ENCODE assay signal across 10 cellular contexts in the genomic region with DNA sequence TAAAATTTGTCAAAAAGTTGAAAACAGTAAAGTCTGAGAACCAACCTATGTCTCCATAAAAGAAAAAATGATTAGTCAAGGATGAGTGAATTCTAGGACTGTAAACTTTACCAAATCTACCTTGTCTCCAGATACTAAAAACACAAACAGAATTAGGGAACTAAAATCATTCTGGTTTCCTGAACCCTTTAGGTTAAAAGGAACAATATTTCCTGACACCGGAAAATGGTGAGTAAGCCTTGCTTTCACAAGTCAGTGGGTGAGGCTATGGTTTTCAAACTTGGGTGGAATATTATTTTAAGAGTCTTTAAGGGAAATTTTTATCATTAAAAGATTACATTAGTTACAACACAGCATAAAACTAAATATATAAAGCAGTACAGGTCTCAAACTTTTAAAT. TPM values are rescaled to one million over a fixed set of nuclear protein-coding genes. Genes with fewer than 3 reads are reported as not detected.
DNase-seq lines count a peak whose midpoint lies in the region; ATAC-seq and TF ChIP-seq lines count a peak whose summit lies in the region.
"Had no signal": no experiment of that assay in that cellular context is flagged by ENCODE, and none has a peak within 500 bp of the region (broad histone marks: within the 10 kb centered on the region; RNA-seq: fewer than 3 reads in every experiment).

No MANE protein-coding gene starts in this region.

- H4K5ac ChIP-seq in IMR-90 (ENCODE audit: low read depth, low read length), result no peak overlapping the region

- no peaks in the 10 kb centered on the region for H3K27me3 Mint-ChIP-seq in activated naive CD8-positive, alpha-beta T cell treated with anti-CD3 and anti-CD28 coated beads, Interleukin-2, amount 50 U/mL, for 24 hours

- no peak overlapping the region for H2BK15ac ChIP-seq in IMR-90 (ENCODE audit: low read depth, low read length)

- H3K4me1 Mint-ChIP-seq in activated naive CD8-positive, alpha-beta T cell treated with anti-CD3 and anti-CD28 coated beads, Interleukin-2, amount 50 U/mL, for 24 hours, result peaks cover 82% of the 10 kb centered on the region

- no peaks in the 10 kb centered on the region for H3K9me1 ChIP-seq in IMR-90 (ENCODE audit: insufficient read depth, low read length)

- no peak overlapping the region for H4K91ac ChIP-seq in IMR-90 (ENCODE audit: insufficient read depth, low read depth, low read length)

- no peak for ATAC-seq in IMR-90 (ENCODE audit: low read depth)
- ATAC-seq in activated naive CD8-positive, alpha-beta T cell treated with anti-CD3 and anti-CD28 coated beads, Interleukin-2, amount 50 U/mL, for 24 hours, result peak; percentile 7
- ATAC-seq in GM19351 (IDR thresholded peaks at IDR 0.05; ENCODE audit: unreplicated experiment), result no peak
- no peak for ATAC-seq in GM18861 (IDR thresholded peaks at IDR 0.05; ENCODE audit: unreplicated experiment)

- no peak overlapping the region for H3K4ac ChIP-seq in IMR-90 (ENCODE audit: low read depth, low read length)

- H4K20me1 ChIP-seq in IMR-90 (ENCODE audit: insufficient read depth, low read length), result no peaks in the 10 kb centered on the region

- POLR2A ChIA-PET in IMR-90 (lab: Charles Lee; ENCODE audit: unreplicated experiment), result no interaction called here

- no peak overlapping the region for H3K27ac ChIP-seq in IMR-90 (ENCODE audit: insufficient read depth, low read length)

- H3K27ac Mint-ChIP-seq in activated naive CD8-positive, alpha-beta T cell treated with anti-CD3 and anti-CD28 coated beads, Interleukin-2, amount 50 U/mL, for 24 hours, result peak overlapping the region; percentile 93

- H3K36me3 ChIP-seq in IMR-90 (ENCODE audit: control insufficient read depth, insufficient read depth, low read length), result peaks cover 2% of the 10 kb centered on the region

- H3K27me3 ChIP-seq in IMR-90 (ENCODE audit: control insufficient read depth, insufficient read depth, low read length) (no peaks in the 10 kb centered on the region), mononuclear cell (ENCODE audit: insufficient read depth, low read length) (no peaks in the 10 kb centered on the region)

- BruUV-seq in IMR-90 (replicated peaks; lab: Mats Ljungman, UMichigan), result no TSS peak

- peak overlapping the region; percentile 36; the same call in 1 of the 2 replicates for H3K4me2 ChIP-seq in IMR-90 (ENCODE audit: low read depth, low read length)

- in situ Hi-C loops in IMR-90 (cut with MboI; ENCODE audit: low sequenced_read_pairs), result no loop called here

- H3K4me3 Mint-ChIP-seq in activated naive CD8-positive, alpha-beta T cell treated with anti-CD3 and anti-CD28 coated beads, Interleukin-2, amount 50 U/mL, for 24 hours, result peak overlapping the region; percentile 88

- WGBS in IMR-90 (ENCODE audit: extremely low coverage in 2 of 2, insufficient read length in 1 of 2), 2 experiments, result no CpG with 5 or more reads among the region's 1 CpG

- H3K36me3 Mint-ChIP-seq in activated naive CD8-positive, alpha-beta T cell treated with anti-CD3 and anti-CD28 coated beads, Interleukin-2, amount 50 U/mL, for 24 hours (ENCODE audit: low read depth), result peaks cover 8% of the 10 kb centered on the region

- no peak overlapping the region for H2BK120ac ChIP-seq in IMR-90 (ENCODE audit: low read depth, low read length)

- H3K23ac ChIP-seq in IMR-90 (ENCODE audit: low read depth, low read length), result no peak overlapping the region

- no peaks in the 10 kb centered on the region for H3K9me3 Mint-ChIP-seq in activated naive CD8-positive, alpha-beta T cell treated with anti-CD3 and anti-CD28 coated beads, Interleukin-2, amount 50 U/mL, for 24 hours

- H3K18ac ChIP-seq in IMR-90 (ENCODE audit: low read depth, low read length), result no peak overlapping the region

- no peak overlapping the region for H4K8ac ChIP-seq in IMR-90 (ENCODE audit: low read depth in 2 of 2, low read length in 2 of 2)

- H3K79me1 ChIP-seq in IMR-90 (ENCODE audit: low read depth in 1 of 2, low read length in 2 of 2), result peaks cover 6 to 18% of the 10 kb centered on the region in 2 experiments

- intact Hi-C loops in IMR-90 (cut with micrococcal nuclease), result no loop called here

- H2BK5ac ChIP-seq in IMR-90 (ENCODE audit: low read depth, low read length, poor library complexity, severe bottlenecking), result no peak overlapping the region

- DNase-seq in AML-193 (lab: John Stamatoyannopoulos, UW) (peak; percentile 68 to 73), IMR-90 (no peak), NCI-H128 (lab: John Stamatoyannopoulos, UW; ENCODE audit: unreplicated experiment) (no peak), NCI-H2081 treated with DMSO at 0.1 percent for 48 hours (lab: John Stamatoyannopoulos, UW) (no peak)
- no peak for DNase-seq in activated naive CD8-positive, alpha-beta T cell treated with anti-CD3 and anti-CD28 coated beads, Interleukin-2, amount 50 U/mL, for 24 hours
- DNase-seq: NCI-H446 had no signal

- H3K4me3 ChIP-seq in IMR-90 (ENCODE audit: insufficient read depth, low read depth, low read length) (no peak overlapping the region), mononuclear cell (ENCODE audit: low read length) (peak overlapping the region; percentile 92)

- no peak overlapping the region for H3K9ac ChIP-seq in IMR-90 (ENCODE audit: low read depth, low read length)

- CTCF ChIA-PET in IMR-90 (lab: Yijun Ruan, JAX), result interaction anchor here (1.0 kb wide), 1 partner anchor 23 kb away, joined by 3 read pairs; no protein-coding TSS in a partner anchor

- H2AK5ac ChIP-seq in IMR-90 (ENCODE audit: low read depth, low read length), result no peak overlapping the region

- H2AFZ ChIP-seq in IMR-90 (replicated peaks; ENCODE audit: low read length, poor library complexity), result no peak overlapping the region

- TF ChIP-seq RAD21 in IMR-90 (IDR thresholded peaks at IDR 0.05; ENCODE audit: low read length), result no peak

- TF ChIP-seq POLR2A in IMR-90 (IDR thresholded peaks at IDR 0.05; ENCODE audit: low read depth, low read length), result no peak

- H3K9me3 ChIP-seq in IMR-90 (ENCODE audit: control insufficient read depth, insufficient read depth, low read length) (no peaks in the 10 kb centered on the region), mononuclear cell (ENCODE audit: low read depth, low read length) (no peaks in the 10 kb centered on the region)

- dilution Hi-C loops in IMR-90 (cut with HindIII; ENCODE audit: low sequenced_read_pairs, unreplicated experiment), result no loop called here

- peaks cover 7% of the 10 kb centered on the region for H3K4me1 ChIP-seq in IMR-90 (ENCODE audit: control insufficient read depth, insufficient read depth, low read length)
- peaks cover 59% of the 10 kb centered on the region for H3K4me1 ChIP-seq in mononuclear cell (ENCODE audit: insufficient read depth, low read length)

- no peak overlapping the region for H2BK20ac ChIP-seq in IMR-90 (ENCODE audit: low read depth, low read length)

- no peak for TF ChIP-seq CTCF in IMR-90 (conservative IDR thresholded peaks at IDR 0.05; ENCODE audit: low read depth, low read length)

- H3K14ac ChIP-seq in IMR-90 (replicated peaks; ENCODE audit: low read depth, low read length), result no peak overlapping the region

- no peak overlapping the region for H3K56ac ChIP-seq in IMR-90 (ENCODE audit: extremely low read depth, insufficient read depth, low read length)

- H2AK9ac ChIP-seq in IMR-90 (replicated peaks; ENCODE audit: low read depth, low read length, poor library complexity), result no peak overlapping the region

TF ChIP-seq in IMR-90, 13 proteins besides CTCF, POLR2A, EP300 and RAD21 (continues in another document):
- TF ChIP-seq, protein P1, sequence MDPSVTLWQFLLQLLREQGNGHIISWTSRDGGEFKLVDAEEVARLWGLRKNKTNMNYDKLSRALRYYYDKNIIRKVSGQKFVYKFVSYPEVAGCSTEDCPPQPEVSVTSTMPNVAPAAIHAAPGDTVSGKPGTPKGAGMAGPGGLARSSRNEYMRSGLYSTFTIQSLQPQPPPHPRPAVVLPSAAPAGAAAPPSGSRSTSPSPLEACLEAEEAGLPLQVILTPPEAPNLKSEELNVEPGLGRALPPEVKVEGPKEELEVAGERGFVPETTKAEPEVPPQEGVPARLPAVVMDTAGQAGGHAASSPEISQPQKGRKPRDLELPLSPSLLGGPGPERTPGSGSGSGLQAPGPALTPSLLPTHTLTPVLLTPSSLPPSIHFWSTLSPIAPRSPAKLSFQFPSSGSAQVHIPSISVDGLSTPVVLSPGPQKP (IDR thresholded peaks at IDR 0.05; ENCODE audit: borderline replicate concordance, low read depth, low read length), result no peak
- no peak for TF ChIP-seq BHLHE40 (IDR thresholded peaks at IDR 0.05; ENCODE audit: low read depth, low read length)
- no peak for TF ChIP-seq MAZ (IDR thresholded peaks at IDR 0.05; ENCODE audit: borderline replicate concordance, low read depth, low read length)
- TF ChIP-seq MXI1 (IDR thresholded peaks at IDR 0.05; ENCODE audit: borderline replicate concordance, low read depth, low read length), result no peak
- no peak for TF ChIP-seq RCOR1 (IDR thresholded peaks at IDR 0.05; ENCODE audit: insufficient replicate concordance, low read length)
- TF ChIP-seq FOS (IDR thresholded peaks at IDR 0.05; ENCODE audit: low read depth, low read length), result no peak
- no peak for TF ChIP-seq NFE2L2 (IDR thresholded peaks at IDR 0.05; ENCODE audit: low read depth, low read length)
- no peak for TF ChIP-seq SMC3 (IDR thresholded peaks at IDR 0.05; ENCODE audit: low read depth, low read length)

RNA-seq across cellular contexts. Expression of gene SLC12A6, which starts 2.4 kb away (rescaled TPM):
- total RNA-seq in IMR-90 (2012; rRNA removed) (10.0 and 10.2 TPM in 2 replicates), mononuclear cell (87.5 TPM)
- polyA plus RNA-seq in IMR-90 (2012; rRNA removed), result 6.9 and 7.7 TPM in 2 replicates
- 2.4 and 3.1 TPM in 2 replicates for polyA plus RNA-seq in IMR-90 (2012; cell fraction: cytosol; rRNA removed)
- 7.6 and 25.4 TPM in 2 replicates for polyA plus RNA-seq in IMR-90 (2012; cell fraction: nucleus; rRNA removed; ENCODE audit: low replicate concordance)

RNA-seq across cellular contexts. Expression of gene NOP10, which starts 7.8 kb away (rescaled TPM):
- 141 and 211 TPM in 2 replicates for total RNA-seq in IMR-90 (2012; rRNA removed)
- polyA plus RNA-seq in IMR-90 (2012; rRNA removed), result 444 and 468 TPM in 2 replicates
- polyA plus RNA-seq in IMR-90 (2012; cell fraction: cytosol; rRNA removed), result 286 and 658 TPM in 2 replicates
- polyA plus RNA-seq in IMR-90 (2012; cell fraction: nucleus; rRNA removed; ENCODE audit: low replicate concordance), result 88.7 and 109 TPM in 2 replicates
- 112 TPM for total RNA-seq in mononuclear cell

RNA-seq across cellular contexts. Expression of gene NUTM1, which starts 7.9 kb away (rescaled TPM):
- total RNA-seq in IMR-90 (2012; rRNA removed) (not detected in 2 replicates), mononuclear cell (not detected)
- polyA plus RNA-seq in IMR-90 (2012; rRNA removed), result not detected in 2 replicates
- polyA plus RNA-seq in IMR-90 (2012; cell fraction: cytosol; rRNA removed), result not detected in 2 replicates
- not detected in 2 replicates for polyA plus RNA-seq in IMR-90 (2012; cell fraction: nucleus; rRNA removed; ENCODE audit: low replicate concordance)
- total RNA-seq: G401 had no signal

RNA-seq across cellular contexts. Expression of gene LPCAT4, which starts 31.8 kb away (rescaled TPM):
- total RNA-seq in IMR-90 (2012; rRNA removed) (3.8 and 3.9 TPM in 2 replicates), mononuclear cell (9.2 TPM)
- 44.4 and 57.5 TPM in 2 replicates for polyA plus RNA-seq in IMR-90 (2012; rRNA removed)
- 29.3 and 36.8 TPM in 2 replicates for polyA plus RNA-seq in IMR-90 (2012; cell fraction: cytosol; rRNA removed)
- polyA plus RNA-seq in IMR-90 (2012; cell fraction: nucleus; rRNA removed; ENCODE audit: low replicate concordance), result 120 and 164 TPM in 2 replicates

Comparison
In these comparisons a context has a peak if more than half of its experiments do, and no peak if none do; other contexts are left out.
1. DNase-seq: peak in AML-193 (2 of 2); none in IMR-90 (single experiment), activated naive CD8-positive, alpha-beta T cell treated with anti-CD3 and anti-CD28 coated beads, Interleukin-2, amount 50 U/mL, for 24 hours (single experiment), NCI-H128 (single experiment) and NCI-H2081 treated with DMSO at 0.1 percent for 48 hours (single experiment).